ENCODE assay signal across 19 cellular contexts in the genomic region with DNA sequence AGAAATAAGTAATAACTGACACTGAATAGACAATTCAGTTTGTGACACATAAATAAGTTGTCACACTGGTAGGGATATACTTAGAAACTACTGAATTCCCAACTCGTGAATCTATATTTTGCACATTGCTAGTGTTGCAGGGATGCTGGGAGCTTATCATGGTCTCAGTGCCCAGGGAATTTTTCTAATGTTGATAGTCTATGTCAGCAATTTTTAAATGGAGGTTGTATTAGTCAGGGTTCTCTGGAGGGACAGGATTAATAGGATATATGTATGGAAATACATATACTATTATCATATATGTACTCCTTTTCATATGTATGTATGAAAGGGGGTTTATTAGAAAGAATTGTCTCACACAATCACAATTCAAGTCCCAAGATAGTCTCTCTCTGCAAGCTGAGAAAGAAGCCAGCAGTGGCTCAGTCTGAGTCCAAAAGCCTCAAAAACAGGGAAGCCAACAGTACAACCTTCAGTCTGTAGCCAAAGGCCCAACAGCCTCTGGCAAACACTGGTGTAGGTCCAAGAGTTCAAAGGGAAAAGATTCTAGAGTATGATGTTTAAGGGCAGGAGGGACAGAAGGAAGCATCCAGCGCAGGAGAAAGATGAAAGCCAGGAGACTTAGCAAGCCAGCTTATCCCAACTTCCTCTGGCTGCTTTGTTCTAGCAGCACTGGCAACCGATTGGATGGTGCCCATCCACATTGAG.
DNase-seq lines count a peak whose midpoint lies in the region; ATAC-seq and TF ChIP-seq lines count a peak whose summit lies in the region.
"Had no signal": no experiment of that assay in that cellular context is flagged by ENCODE, and none has a peak within 500 bp of the region (broad histone marks: within the 10 kb centered on the region; RNA-seq: fewer than 3 reads in every experiment).

No MANE protein-coding gene starts in this region.

- H2BK5ac ChIP-seq in IMR-90 (ENCODE audit: low read depth, low read length, poor library complexity, severe bottlenecking) = no peak overlapping the region
- H2BK5ac ChIP-seq in neuronal stem cell (ENCODE audit: low read length) = no peak overlapping the region

- H3K27me3 ChIP-seq in IMR-90 (ENCODE audit: control insufficient read depth, insufficient read depth, low read length) = no peaks in the 10 kb centered on the region
- no peaks in the 10 kb centered on the region for H3K27me3 ChIP-seq in iPS-18a (ENCODE audit: control insufficient read depth, insufficient read depth, low read length)
- no peaks in the 10 kb centered on the region for H3K27me3 ChIP-seq in neuronal stem cell (ENCODE audit: control insufficient read depth in 3 of 3, insufficient read depth in 3 of 3, low read depth in 1 of 3, low read length in 3 of 3)
- H3K27me3 ChIP-seq: MG63, SJCRH30 had no signal

- no peak for DNase-seq in IMR-90
- DNase-seq in T-helper 17 cell = no peak
- DNase-seq in neuronal stem cell (ENCODE audit: low spot score) = no peak
- no peak for DNase-seq in RWPE1 (ENCODE audit: low spot score)
- no peak for DNase-seq in NOMO-1 treated with DMSO at 0.1 percent for 48 hours (lab: John Stamatoyannopoulos, UW; ENCODE audit: unreplicated experiment)
- DNase-seq: AML-193; DMS79; Karpas-422; MG63; NCI-H1092; NCI-H146; NCI-H2081; NCI-H446; NCI-H526 treated with DMSO at 0.1 percent for 48 hours; NK-92 treated with Interleukin-12 subunit alpha and Interleukin-12 subunit beta, amount 100 ng/mL, for 24 hours; SJCRH30 had no signal

- no peak for TF ChIP-seq RAD21 in IMR-90 (IDR thresholded peaks at IDR 0.05; ENCODE audit: low read length)

- no peak overlapping the region for H3K4ac ChIP-seq in IMR-90 (ENCODE audit: low read depth, low read length)
- no peak overlapping the region for H3K4ac ChIP-seq in neuronal stem cell (ENCODE audit: low read length)

- TF ChIP-seq POLR2A in IMR-90 (IDR thresholded peaks at IDR 0.05; ENCODE audit: low read depth, low read length) = no peak

- no peak overlapping the region for H3K56ac ChIP-seq in IMR-90 (ENCODE audit: extremely low read depth, insufficient read depth, low read length)

- peak overlapping the region; percentile 17 for H3K27ac Mint-ChIP-seq in T-helper 17 cell

- H4K20me1 ChIP-seq in IMR-90 (ENCODE audit: insufficient read depth, low read length) = no peaks in the 10 kb centered on the region

- H2BK15ac ChIP-seq in IMR-90 (ENCODE audit: low read depth, low read length) (no peak overlapping the region), neuronal stem cell (ENCODE audit: low read length) (no peak overlapping the region)

- no peak overlapping the region for H4K5ac ChIP-seq in IMR-90 (ENCODE audit: low read depth, low read length)

- BruUV-seq in IMR-90 (replicated peaks; lab: Mats Ljungman, UMichigan) = no TSS peak

- 100% methylated on average over 1 of the region's 3 CpGs; no CpG with 5 or more reads in 1 of the 2 experiments for WGBS in IMR-90 (ENCODE audit: extremely low coverage in 2 of 2, insufficient read length in 1 of 2), 2 experiments
- no CpG with 5 or more reads among the region's 3 CpGs for WGBS in neuronal stem cell (ENCODE audit: extremely low coverage in 2 of 2, insufficient read length in 2 of 2, insufficient replicate concordance in 1 of 2), 2 donors

- no peak for TF ChIP-seq CTCF in IMR-90 (conservative IDR thresholded peaks at IDR 0.05; ENCODE audit: low read depth, low read length)
- TF ChIP-seq CTCF in RWPE1 (conservative IDR thresholded peaks at IDR 0.05; ENCODE audit: low read depth) = no peak

- ATAC-seq in IMR-90 (ENCODE audit: low read depth) (no peak), T-helper 17 cell (no peak), GM21526 (IDR thresholded peaks at IDR 0.05; ENCODE audit: low FRiP score, unreplicated experiment) (no peak)

- CTCF ChIA-PET in IMR-90 (lab: Yijun Ruan, JAX) = no interaction called here
- CTCF ChIA-PET in RWPE1 (lab: Yijun Ruan, JAX) = no interaction called here

- H2BK120ac ChIP-seq in IMR-90 (ENCODE audit: low read depth, low read length) (no peak overlapping the region), neuronal stem cell (ENCODE audit: low read depth, low read length) (no peak overlapping the region)

- no peak overlapping the region for H2AFZ ChIP-seq in IMR-90 (replicated peaks; ENCODE audit: low read length, poor library complexity)
- peak overlapping the region; percentile 80 for H2AFZ ChIP-seq in neuronal stem cell (ENCODE audit: low read length)

- in situ Hi-C loops in IMR-90 (cut with MboI; ENCODE audit: low sequenced_read_pairs) = no loop called here

- intact Hi-C loops in IMR-90 (cut with micrococcal nuclease) = no loop called here

- no peaks in the 10 kb centered on the region for H3K27me3 Mint-ChIP-seq in T-helper 17 cell

- H3K36me3 Mint-ChIP-seq in T-helper 17 cell (ENCODE audit: low read depth) = no peaks in the 10 kb centered on the region

- H3K9me1 ChIP-seq in IMR-90 (ENCODE audit: insufficient read depth, low read length) = no peaks in the 10 kb centered on the region

- H3K4me2 ChIP-seq in IMR-90 (ENCODE audit: low read depth, low read length) (no peak overlapping the region), neuronal stem cell (ENCODE audit: insufficient read depth, low read length, poor library complexity, severe bottlenecking) (no peak overlapping the region)

- POLR2A ChIA-PET in IMR-90 (lab: Charles Lee; ENCODE audit: unreplicated experiment) (no interaction called here), RWPE1 (lab: Yijun Ruan, JAX; ENCODE audit: low non-redundant PET) (no interaction called here)

- H3K36me3 ChIP-seq in IMR-90 (ENCODE audit: control insufficient read depth, insufficient read depth, low read length) = no peaks in the 10 kb centered on the region
- no peaks in the 10 kb centered on the region for H3K36me3 ChIP-seq in iPS-18a (ENCODE audit: control insufficient read depth, low read depth, low read length)
- no peaks in the 10 kb centered on the region for H3K36me3 ChIP-seq in neuronal stem cell (replicated peaks in 1 of 2; ENCODE audit: control insufficient read depth in 2 of 2, insufficient read depth in 2 of 2, low read length in 2 of 2)
- H3K36me3 ChIP-seq: MG63, SJCRH30 had no signal

- H2BK12ac ChIP-seq in neuronal stem cell (ENCODE audit: low read length) = no peak overlapping the region

- H3K4me1 ChIP-seq in IMR-90 (ENCODE audit: control insufficient read depth, insufficient read depth, low read length) (no peaks in the 10 kb centered on the region), iPS-18a (ENCODE audit: control insufficient read depth, low read depth, low read length) (peaks cover 15% of the 10 kb centered on the region), neuronal stem cell (ENCODE audit: control insufficient read depth in 2 of 2, insufficient read depth in 1 of 2, low read depth in 1 of 2, low read length in 2 of 2) (peaks cover 0 to 2% of the 10 kb centered on the region in 2 donors)
- H3K4me1 ChIP-seq: SJCRH30 had no signal

- no peak overlapping the region for H3K27ac ChIP-seq in IMR-90 (ENCODE audit: insufficient read depth, low read length)
- H3K27ac ChIP-seq in iPS-18a (ENCODE audit: low read length) = peak overlapping the region; percentile 64
- H3K27ac ChIP-seq in neuronal stem cell (replicated peaks; ENCODE audit: low read length) = no peak overlapping the region
- H3K27ac ChIP-seq in RWPE1 = no peak overlapping the region
- H3K27ac ChIP-seq: C4-2B, SJCRH30 had no signal

- H3K9ac ChIP-seq in IMR-90 (ENCODE audit: low read depth, low read length) = no peak overlapping the region
- H3K9ac ChIP-seq in iPS-18a (ENCODE audit: low read length) = no peak overlapping the region
- H3K9ac ChIP-seq in neuronal stem cell (ENCODE audit: low read depth, low read length, poor library complexity) = no peak overlapping the region

- H2AK5ac ChIP-seq in IMR-90 (ENCODE audit: low read depth, low read length) (no peak overlapping the region), neuronal stem cell (ENCODE audit: low read depth, low read length) (no peak overlapping the region)

- peaks cover 13% of the 10 kb centered on the region for H3K4me1 Mint-ChIP-seq in T-helper 17 cell

- H3K4me3 ChIP-seq in IMR-90 (ENCODE audit: insufficient read depth, low read depth, low read length) (no peak overlapping the region), iPS-18a (ENCODE audit: low read length) (no peak overlapping the region), neuronal stem cell (ENCODE audit: low read length in 2 of 2) (no peak overlapping the region)
- H3K4me3 ChIP-seq: MG63, SJCRH30 had no signal

- H3K4me3 Mint-ChIP-seq in T-helper 17 cell = peak overlapping the region; percentile 0

- H3K79me1 ChIP-seq in IMR-90 (ENCODE audit: low read depth in 1 of 2, low read length in 2 of 2) (no peaks in the 10 kb centered on the region), neuronal stem cell (ENCODE audit: low read depth, low read length) (peaks cover 2% of the 10 kb centered on the region)

- no peak overlapping the region for H2AK9ac ChIP-seq in IMR-90 (replicated peaks; ENCODE audit: low read depth, low read length, poor library complexity)

- no peak overlapping the region for H3K14ac ChIP-seq in IMR-90 (replicated peaks; ENCODE audit: low read depth, low read length)
- no peak overlapping the region for H3K14ac ChIP-seq in neuronal stem cell (ENCODE audit: low read length)

- H2BK20ac ChIP-seq in IMR-90 (ENCODE audit: low read depth, low read length) = no peak overlapping the region

- H4K8ac ChIP-seq in IMR-90 (ENCODE audit: low read depth in 2 of 2, low read length in 2 of 2) (no peak overlapping the region), neuronal stem cell (ENCODE audit: low read depth, low read length) (no peak overlapping the region)

- no peak overlapping the region for H3K23ac ChIP-seq in IMR-90 (ENCODE audit: low read depth, low read length)
- H3K23ac ChIP-seq in neuronal stem cell (ENCODE audit: low read depth, low read length, poor library complexity) = no peak overlapping the region

- dilution Hi-C loops in IMR-90 (cut with HindIII; ENCODE audit: low sequenced_read_pairs, unreplicated experiment) = no loop called here

- H3K9me3 ChIP-seq in IMR-90 (ENCODE audit: control insufficient read depth, insufficient read depth, low read length) = 0 out of 2 replicates have a peak, but pooled peaks cover 1% of the 10 kb centered on the region
- H3K9me3 ChIP-seq in T-helper 17 cell (ENCODE audit: control insufficient read depth, low read length, poor library complexity, severe bottlenecking) = no peaks in the 10 kb centered on the region
- peaks cover 13% of the 10 kb centered on the region for H3K9me3 ChIP-seq in iPS-18a (ENCODE audit: control insufficient read depth, low read depth, low read length)
- peaks cover 0 to 3% of the 10 kb centered on the region in 2 donors for H3K9me3 ChIP-seq in neuronal stem cell (replicated peaks in 1 of 2; ENCODE audit: control insufficient read depth in 2 of 2, insufficient read depth in 1 of 2, low read depth in 1 of 2, low read length in 2 of 2)
- H3K9me3 ChIP-seq: MG63, SJCRH30 had no signal

- H3K18ac ChIP-seq in IMR-90 (ENCODE audit: low read depth, low read length) = no peak overlapping the region
- no peak overlapping the region for H3K18ac ChIP-seq in neuronal stem cell (ENCODE audit: low read length)

- H4K91ac ChIP-seq in IMR-90 (ENCODE audit: insufficient read depth, low read depth, low read length) (no peak overlapping the region), neuronal stem cell (ENCODE audit: low read depth, low read length, poor library complexity) (no peak overlapping the region)

TF ChIP-seq in IMR-90, 13 proteins besides CTCF, POLR2A, EP300 and RAD21 (continues in another document):
- TF ChIP-seq MAFK (IDR thresholded peaks at IDR 0.05; ENCODE audit: low read depth, low read length) = peak; percentile 71
